ENCODE assay signal across 16 cellular contexts in the genomic region with DNA sequence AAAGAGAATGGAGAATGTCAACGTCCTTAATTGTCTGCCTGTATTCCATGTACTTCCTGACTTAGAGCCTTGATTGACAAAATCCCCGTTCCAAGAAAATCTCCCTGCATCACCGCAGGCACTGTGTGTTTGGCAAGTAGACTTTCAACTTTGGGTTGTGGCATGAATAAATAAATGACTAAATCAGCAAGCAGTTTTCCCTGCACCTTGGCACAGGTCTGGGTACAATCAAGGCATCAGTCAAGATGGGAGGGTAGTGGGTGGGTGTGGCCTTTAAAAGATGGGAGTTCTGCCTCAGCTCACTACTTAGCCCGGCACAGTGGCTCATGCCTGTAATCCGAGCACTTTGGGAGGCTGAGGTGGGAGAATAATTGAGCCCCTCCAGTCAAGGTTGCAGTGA.
A peak's percentile ranks its signal among the peaks of the same experiment; 100 is the strongest.
DNase-seq lines count a peak whose midpoint lies in the region; TF ChIP-seq lines count a peak whose summit lies in the region.
"Had no signal": no experiment of that assay in that cellular context is flagged by ENCODE, and none has a peak within 500 bp of the region (broad histone marks: within the 10 kb centered on the region; RNA-seq: fewer than 3 reads in every experiment).

No MANE protein-coding gene starts in this region.

- no peak for TF ChIP-seq CTCF in endodermal cell (conservative IDR thresholded peaks at IDR 0.05)
- no peak for TF ChIP-seq CTCF in lower leg skin (IDR thresholded peaks at IDR 0.05)
- TF ChIP-seq CTCF in stomach (IDR thresholded peaks at IDR 0.05): no peak

- peaks cover 14% of the 10 kb centered on the region for H3K9me3 ChIP-seq in endodermal cell (ENCODE audit: control insufficient read depth, low read length)
- no peaks in the 10 kb centered on the region for H3K9me3 ChIP-seq in stomach

- peaks cover 27% of the 10 kb centered on the region for H3K27me3 ChIP-seq in endodermal cell (ENCODE audit: control insufficient read depth, insufficient read depth, low read length, poor library complexity, severe bottlenecking)
- peaks cover 0 to 70% (median 33%) of the 10 kb centered on the region in 3 donors for H3K27me3 ChIP-seq in stomach
- H3K27me3 ChIP-seq: BLaER1 had no signal

- DNase-seq in endodermal cell (peak; percentile 41), lower leg skin (ENCODE audit: low spot score in 2 of 2) (peak; percentile 41 to 84), stomach (peak; percentile 45), NCI-H82 treated with DMSO at 0.1 percent for 48 hours (lab: John Stamatoyannopoulos, UW; ENCODE audit: unreplicated experiment) (no peak), AML-193 (lab: John Stamatoyannopoulos, UW) (no peak)
- no peak for DNase-seq in activated CD8-positive, alpha-beta memory T cell treated with anti-CD3 and anti-CD28 coated beads for 24 hours
- DNase-seq: ACHN; CD4-positive, alpha-beta memory T cell; DMS79 treated with DMSO at 0.1 percent for 48 hours; GF-D8; GOT3; H9 had no signal

- H3K4me1 ChIP-seq in endodermal cell (ENCODE audit: control insufficient read depth, insufficient read depth, low read length): peaks cover 14% of the 10 kb centered on the region
- H3K4me1 ChIP-seq in stomach: peaks cover 11 to 26% (median 15%) of the 10 kb centered on the region in 4 donors

- no peak overlapping the region for H3K4me3 ChIP-seq in endodermal cell (ENCODE audit: low read length)
- H3K4me3 ChIP-seq in lower leg skin (ENCODE audit: low read depth, poor library complexity, severe bottlenecking): no peak overlapping the region
- H3K4me3 ChIP-seq in stomach: no peak overlapping the region
- H3K4me3 ChIP-seq: BLaER1, GM12878 had no signal

- TF ChIP-seq POLR2A in lower leg skin (IDR thresholded peaks at IDR 0.05) (no peak), stomach (IDR thresholded peaks at IDR 0.05) (no peak)

- H3K4me3 Mint-ChIP-seq in endodermal cell: no peak overlapping the region
- H3K4me3 Mint-ChIP-seq: CD14-positive monocyte; CD4-positive, alpha-beta memory T cell; H9; IgD-negative memory B cell had no signal

- intact Hi-C loops in lower leg skin (cut with DNase I; ENCODE audit: low total_unique reads): no loop called here
- intact Hi-C loops in stomach (cut with DNase I; ENCODE audit: low total_unique reads): no loop called here

- H3K27me3 Mint-ChIP-seq in endodermal cell (ENCODE audit: insufficient read depth): peaks cover 30% of the 10 kb centered on the region

- H3K9me3 Mint-ChIP-seq in endodermal cell: peaks cover 10% of the 10 kb centered on the region

- H3K27ac ChIP-seq in endodermal cell (ENCODE audit: low read depth, low read length) (no peak overlapping the region), stomach (peak overlapping the region in 1 of 5 donors; percentile 43)
- H3K27ac ChIP-seq: BLaER1 had no signal

- H3K27ac Mint-ChIP-seq in endodermal cell: no peak overlapping the region
- H3K27ac Mint-ChIP-seq: CD14-positive monocyte; CD4-positive, alpha-beta memory T cell; H9; IgD-negative memory B cell had no signal

- peaks cover 22% of the 10 kb centered on the region for H3K4me1 Mint-ChIP-seq in endodermal cell

- H3K36me3 ChIP-seq in endodermal cell (ENCODE audit: control insufficient read depth, insufficient read depth, low read length) (no peaks in the 10 kb centered on the region), stomach (no peaks in the 10 kb centered on the region)
- H3K36me3 ChIP-seq: BLaER1 had no signal

- TF ChIP-seq EP300 in stomach (IDR thresholded peaks at IDR 0.05): no peak

- H3K36me3 Mint-ChIP-seq in endodermal cell (ENCODE audit: low read depth): peaks cover under 1% of the 10 kb centered on the region
- H3K36me3 Mint-ChIP-seq: IgD-negative memory B cell had no signal

- no peak overlapping the region for H3K9ac ChIP-seq in endodermal cell (ENCODE audit: extremely low read depth, low read length, poor library complexity, severe bottlenecking)
- H3K9ac ChIP-seq: BLaER1 had no signal

- WGBS in endodermal cell (ENCODE audit: insufficient coverage in 1 of 2, insufficient read length in 1 of 2), 2 experiments: 86 to 93% methylated on average over 1 to 5 of the region's 5 CpGs
- 28 to 34% methylated on average over 5 of the region's 5 CpGs for WGBS in lower leg skin, 2 donors
- whole genome bisulfite sequencing in stomach, 5 donors: 47 to 55% (median 54%) methylated on average over 5 of the region's 5 CpGs

Comparison
In these comparisons a context has a peak if more than half of its experiments do, and no peak if none do; other contexts are left out.
1. DNase-seq: peak in endodermal cell (single experiment), lower leg skin (2 of 2) and stomach (single experiment); none in activated CD8-positive, alpha-beta memory T cell treated with anti-CD3 and anti-CD28 coated beads for 24 hours (single experiment), NCI-H82 treated with DMSO at 0.1 percent for 48 hours (single experiment) and AML-193 (0 of 2).